9 cellular contexts compared by ENCODE assay signal in the genomic region with DNA sequence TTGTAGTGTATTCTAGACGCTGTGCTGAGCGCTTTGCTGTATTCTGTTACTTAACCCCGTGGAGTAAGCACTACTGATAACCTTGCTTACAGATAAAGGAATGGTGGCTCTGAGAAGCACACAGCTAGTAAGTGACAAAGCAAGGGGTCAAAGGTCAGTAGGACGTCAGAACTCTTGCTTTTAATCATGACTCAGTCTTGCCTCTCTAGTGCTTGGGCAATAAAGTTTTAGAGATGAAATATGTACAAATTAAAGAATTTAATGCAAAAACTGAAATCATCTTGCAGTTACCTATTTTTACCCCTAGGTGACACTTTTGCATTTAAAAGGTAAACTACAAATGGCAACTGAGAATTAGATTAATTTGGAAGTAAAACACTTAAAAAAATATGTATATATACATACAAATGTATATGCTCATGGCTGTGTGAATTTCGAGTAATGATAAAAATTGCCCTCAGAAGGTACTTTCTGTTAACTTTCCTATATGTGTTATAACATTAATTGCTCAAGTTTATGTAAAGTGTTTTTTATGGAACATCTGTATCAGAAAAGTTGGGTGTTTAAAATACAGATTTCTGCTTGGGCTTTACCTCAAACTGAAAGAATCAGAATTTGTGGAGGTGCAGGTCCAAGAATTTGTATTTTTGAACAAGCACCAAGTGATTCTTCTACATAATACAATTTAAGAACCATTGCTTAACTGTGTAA.
DNase-seq lines count a peak whose midpoint lies in the region; ATAC-seq and TF ChIP-seq lines count a peak whose summit lies in the region.
"Had no signal": no experiment of that assay in that cellular context is flagged by ENCODE, and none has a peak within 500 bp of the region (broad histone marks: within the 10 kb centered on the region; RNA-seq: fewer than 3 reads in every experiment).

No MANE protein-coding gene starts in this region.

- intact Hi-C loops in PC-9 (cut with micrococcal nuclease; ENCODE audit: unreplicated experiment): loop anchor here (1.0 to 5.0 kb wide), 6 partner anchors 49 to 1137 kb away; no protein-coding TSS in a partner anchor
- intact Hi-C loops in thyroid gland (cut with DNase I): no loop called here
- intact Hi-C loops in CD8-positive, alpha-beta T cell (cut with DNase I, micrococcal nuclease): loop anchor here in 1 of 2 experiments (1.0 kb wide), 1 partner anchor 1136 kb away; no protein-coding TSS in a partner anchor

- no peak for ATAC-seq in CD8-positive, alpha-beta T cell

- no peaks in the 10 kb centered on the region for H3K36me3 ChIP-seq in PC-9 (ENCODE audit: low read depth)
- H3K36me3 ChIP-seq in thyroid gland: no peaks in the 10 kb centered on the region
- H3K36me3 ChIP-seq in CD8-positive, alpha-beta T cell (ENCODE audit: insufficient read depth, low read length): no peaks in the 10 kb centered on the region

- H3K4me1 Mint-ChIP-seq in CD8-positive, alpha-beta T cell (ENCODE audit: low read depth): no peaks in the 10 kb centered on the region
- H3K4me1 Mint-ChIP-seq: memory B cell had no signal

- no peak overlapping the region for H3K4me3 Mint-ChIP-seq in CD8-positive, alpha-beta T cell
- H3K4me3 Mint-ChIP-seq: memory B cell had no signal

- DNase-seq in NCI-H82 (lab: John Stamatoyannopoulos, UW) (peak; percentile 5), NCI-H82 treated with DMSO at 0.1 percent for 48 hours (lab: John Stamatoyannopoulos, UW; ENCODE audit: unreplicated experiment) (no peak), PC-9 (peak in 1 of 2 experiments; percentile 63), fibroblast of mammary gland (ENCODE audit: low read depth) (peak; percentile 86), thyroid gland (no peak), HUDEP-2 (lab: John Stamatoyannopoulos, UW; ENCODE audit: unreplicated experiment in 76 of 76) (no peak), HuH-7.5 (ENCODE audit: low spot score) (no peak)
- DNase-seq in CD8-positive, alpha-beta T cell: no peak

- H3K79me2 ChIP-seq in PC-9 (ENCODE audit: low read depth): no peaks in the 10 kb centered on the region

- POLR2A ChIA-PET in PC-9 (lab: Charles Lee; ENCODE audit: unreplicated experiment): interaction anchor here (0.6 kb wide), 3 partner anchors 111 to 1762 kb away, joined by 7 to 9 read pairs (median 8); no protein-coding TSS in a partner anchor
- POLR2A ChIA-PET in CD8-positive, alpha-beta T cell (lab: Charles Lee): no interaction called here

- CTCF ChIA-PET in PC-9 (lab: Charles Lee): interaction anchor here (0.6 to 1.0 kb wide), 5 partner anchors 88 to 781 kb away, joined by 3 read pairs; no protein-coding TSS in a partner anchor
- CTCF ChIA-PET in CD8-positive, alpha-beta T cell (lab: Charles Lee): no interaction called here

- no peak overlapping the region for H3K4me2 ChIP-seq in PC-9

- BruUV-seq in PC-9 (replicated peaks; lab: Mats Ljungman, UMichigan): no TSS peak

- H3K27ac ChIP-seq in PC-9: no peak overlapping the region
- no peak overlapping the region for H3K27ac ChIP-seq in thyroid gland
- H3K27ac ChIP-seq in CD8-positive, alpha-beta T cell (ENCODE audit: low read depth, low read length): no peak overlapping the region

- H3K9me2 ChIP-seq in PC-9 (ENCODE audit: insufficient read depth): no peaks in the 10 kb centered on the region

- H3F3A ChIP-seq in PC-9 (ENCODE audit: insufficient read depth, low read depth): no peaks in the 10 kb centered on the region

- H3K4me1 ChIP-seq in PC-9 (replicated peaks; ENCODE audit: insufficient read depth): peaks cover 12% of the 10 kb centered on the region
- H3K4me1 ChIP-seq in thyroid gland: no peaks in the 10 kb centered on the region
- H3K4me1 ChIP-seq in CD8-positive, alpha-beta T cell (ENCODE audit: insufficient read depth, low read length): no peaks in the 10 kb centered on the region

- 21 to 31% methylated on average over 5 of the region's 5 CpGs for WGBS in thyroid gland, 2 donors

- TF ChIP-seq POLR2A in thyroid gland (IDR thresholded peaks at IDR 0.05): no peak

- H3K9me3 ChIP-seq in PC-9 (ENCODE audit: insufficient read depth, low read depth): no peaks in the 10 kb centered on the region
- H3K9me3 ChIP-seq in thyroid gland: no peaks in the 10 kb centered on the region
- no peaks in the 10 kb centered on the region for H3K9me3 ChIP-seq in CD8-positive, alpha-beta T cell (ENCODE audit: low read length)

- H3K9me3 Mint-ChIP-seq in CD8-positive, alpha-beta T cell: no peaks in the 10 kb centered on the region
- H3K9me3 Mint-ChIP-seq: memory B cell had no signal

- H3K4me3 ChIP-seq in PC-9 (no peak overlapping the region), fibroblast of mammary gland (ENCODE audit: control insufficient read depth, low read depth, low read length) (no peak overlapping the region), thyroid gland (replicated peaks in 1 of 3) (no peak overlapping the region)
- H3K4me3 ChIP-seq in CD8-positive, alpha-beta T cell (ENCODE audit: low read depth, low read length): no peak overlapping the region

- H3K27ac Mint-ChIP-seq in CD8-positive, alpha-beta T cell: no peak overlapping the region
- H3K27ac Mint-ChIP-seq: memory B cell had no signal

- H3K27me3 ChIP-seq in PC-9 (ENCODE audit: insufficient read depth, low read depth) (no peaks in the 10 kb centered on the region), thyroid gland (no peaks in the 10 kb centered on the region)
- H3K27me3 ChIP-seq in CD8-positive, alpha-beta T cell (ENCODE audit: insufficient read depth, low read length): no peaks in the 10 kb centered on the region

- H3K36me3 Mint-ChIP-seq in CD8-positive, alpha-beta T cell: no peaks in the 10 kb centered on the region
- H3K36me3 Mint-ChIP-seq: memory B cell had no signal

- no peaks in the 10 kb centered on the region for H4K20me1 ChIP-seq in PC-9 (ENCODE audit: insufficient read depth)

- peaks cover 33% of the 10 kb centered on the region for H3K27me3 Mint-ChIP-seq in CD8-positive, alpha-beta T cell (ENCODE audit: low read depth)

- TF ChIP-seq CTCF in PC-9 (conservative IDR thresholded peaks at IDR 0.05) (peak; percentile 85), fibroblast of mammary gland (conservative IDR thresholded peaks at IDR 0.05; ENCODE audit: control insufficient read depth, insufficient read depth, low read depth, low read length) (peak; percentile 61), thyroid gland (IDR thresholded peaks at IDR 0.05) (peak in 5 of 6 experiments; percentile 27 to 65 (median 44))
- no peak for TF ChIP-seq CTCF in CD8-positive, alpha-beta T cell (IDR thresholded peaks at IDR 0.05)

- H2AFZ ChIP-seq in PC-9: peak overlapping the region; percentile 19; the same call in 1 of the 2 replicates

Comparison
In these comparisons a context has a peak if more than half of its experiments do, and no peak if none do; other contexts are left out.
1. DNase-seq: peak in NCI-H82 (single experiment) and fibroblast of mammary gland (single experiment); none in NCI-H82 treated with DMSO at 0.1 percent for 48 hours (single experiment), thyroid gland (0 of 2), CD8-positive, alpha-beta T cell (0 of 7), HUDEP-2 (0 of 76) and HuH-7.5 (single experiment).